In the genomic region with DNA sequence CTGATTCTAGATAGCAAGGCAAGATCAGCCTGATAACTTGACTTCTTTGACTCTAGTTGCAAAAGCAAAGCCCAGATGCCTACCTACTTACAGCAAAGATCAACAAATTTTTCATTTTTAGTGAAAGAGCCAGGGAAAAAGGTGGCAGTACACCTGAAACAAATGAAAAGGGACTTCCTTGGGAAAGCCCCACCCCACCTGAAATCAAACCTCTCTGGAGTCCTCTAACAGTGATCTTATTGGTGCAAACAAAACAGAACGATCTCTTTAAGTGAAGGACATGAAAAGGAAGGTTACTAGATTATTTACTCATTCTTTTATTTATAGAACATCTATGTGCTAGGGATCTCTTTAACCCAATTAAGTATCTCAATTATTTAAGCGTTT, we compare ENCODE assay signal across 11 cellular contexts. TPM values are rescaled to one million over a fixed set of nuclear protein-coding genes. Genes with fewer than 3 reads are reported as not detected.
DNase-seq lines count a peak whose midpoint lies in the region; ATAC-seq and TF ChIP-seq lines count a peak whose summit lies in the region.
"Had no signal": no experiment of that assay in that cellular context is flagged by ENCODE, and none has a peak within 500 bp of the region (broad histone marks: within the 10 kb centered on the region; RNA-seq: fewer than 3 reads in every experiment).

No MANE protein-coding gene starts in this region.

- H3K27me3 ChIP-seq in mammary epithelial cell (ENCODE audit: insufficient read depth, low read length) (no peaks in the 10 kb centered on the region), dorsolateral prefrontal cortex (no peaks in the 10 kb centered on the region), esophagus squamous epithelium (no peaks in the 10 kb centered on the region)
- H3K27me3 ChIP-seq: gastrocnemius medialis had no signal

- WGBS in mammary epithelial cell (ENCODE audit: low coverage, missing lambda C conversion rate): 79% methylated on average over 2 of the region's 2 CpGs
- WGBS in esophagus squamous epithelium, 2 donors: 34 to 35% methylated on average over 2 of the region's 2 CpGs

- dilution Hi-C loops in mammary epithelial cell (cut with HindIII; ENCODE audit: low sequenced_read_pairs): no loop called here

- no peak overlapping the region for H2AFZ ChIP-seq in mammary epithelial cell (ENCODE audit: low read depth, low read length)

- ATAC-seq in stimulated activated naive CD8-positive, alpha-beta T cell treated with anti-CD3 and anti-CD28 coated beads, Interleukin-15, Interleukin-2, amounts not matched to agents 100 U/mL and 50 U/mL, for 24 hours: no peak
- ATAC-seq in HG03354 (IDR thresholded peaks at IDR 0.05; ENCODE audit: poor library complexity, severe bottlenecking, unreplicated experiment) (peak; percentile 2), SK-N-SH treated with all-trans-retinoic acid at 6 μM for 48 hours (no peak)
- ATAC-seq: gastrocnemius medialis had no signal

- H3K4me1 Mint-ChIP-seq in stimulated activated naive CD8-positive, alpha-beta T cell treated with anti-CD3 and anti-CD28 coated beads, Interleukin-15, Interleukin-2, amounts not matched to agents 100 ng/mL and 50 ng/mL, for 24 hours (ENCODE audit: low read depth): peaks cover 59% of the 10 kb centered on the region

- H3K4me3 Mint-ChIP-seq in stimulated activated naive CD8-positive, alpha-beta T cell treated with anti-CD3 and anti-CD28 coated beads, Interleukin-15, Interleukin-2, amounts not matched to agents 100 ng/mL and 50 ng/mL, for 24 hours: peak overlapping the region; percentile 93

- H3K9me3 Mint-ChIP-seq in stimulated activated naive CD8-positive, alpha-beta T cell treated with anti-CD3 and anti-CD28 coated beads, Interleukin-15, Interleukin-2, amounts not matched to agents 100 ng/mL and 50 ng/mL, for 24 hours: no peaks in the 10 kb centered on the region

- H3K4me1 ChIP-seq in mammary epithelial cell (ENCODE audit: insufficient read depth, low read length): peaks cover 5% of the 10 kb centered on the region
- H3K4me1 ChIP-seq in esophagus squamous epithelium: no peaks in the 10 kb centered on the region
- H3K4me1 ChIP-seq: gastrocnemius medialis had no signal

- no peak overlapping the region for H3K9ac ChIP-seq in mammary epithelial cell (ENCODE audit: insufficient read depth, low read length)

- H3K27me3 Mint-ChIP-seq in stimulated activated naive CD8-positive, alpha-beta T cell treated with anti-CD3 and anti-CD28 coated beads, Interleukin-15, Interleukin-2, amounts not matched to agents 100 ng/mL and 50 ng/mL, for 24 hours: no peaks in the 10 kb centered on the region

- H3K9me3 ChIP-seq in mammary epithelial cell (replicated peaks; ENCODE audit: insufficient read depth, low read length) (no peaks in the 10 kb centered on the region), esophagus squamous epithelium (no peaks in the 10 kb centered on the region)
- H3K9me3 ChIP-seq: gastrocnemius medialis had no signal

- H3K27ac ChIP-seq in mammary epithelial cell (ENCODE audit: insufficient read depth, low read depth, low read length) (no peak overlapping the region), dorsolateral prefrontal cortex (peak overlapping the region in 1 of 59 donors; percentile 1), esophagus squamous epithelium (peak overlapping the region in 2 of 4 donors; percentile 42 to 67)

- no peak overlapping the region for H3K4me2 ChIP-seq in mammary epithelial cell (ENCODE audit: insufficient read depth, low read depth, low read length)

- H3K4me3 ChIP-seq in mammary epithelial cell (replicated peaks in 1 of 3; ENCODE audit: insufficient read depth in 1 of 3, low read depth in 2 of 3, low read length in 3 of 3): no peak overlapping the region
- H3K4me3 ChIP-seq in dorsolateral prefrontal cortex: peak overlapping the region in 1 of 59 donors; percentile 48
- no peak overlapping the region for H3K4me3 ChIP-seq in esophagus squamous epithelium

- DNase-seq in stimulated activated naive CD8-positive, alpha-beta T cell treated with anti-CD3 and anti-CD28 coated beads, Interleukin-15, Interleukin-2, amounts not matched to agents 100 U/mL and 50 U/mL, for 24 hours: no peak
- no peak for DNase-seq in mammary epithelial cell
- DNase-seq in NCI-H226: no peak
- DNase-seq in dorsolateral prefrontal cortex: no peak
- no peak for DNase-seq in esophagus squamous epithelium (lab: John Stamatoyannopoulos, UW)
- DNase-seq: gastrocnemius medialis, NCI-H1092 treated with DMSO at 0.1 percent for 48 hours, occipital lobe had no signal

- H3K27ac Mint-ChIP-seq in stimulated activated naive CD8-positive, alpha-beta T cell treated with anti-CD3 and anti-CD28 coated beads, Interleukin-15, Interleukin-2, amounts not matched to agents 100 ng/mL and 50 ng/mL, for 24 hours: peak overlapping the region; percentile 94

- H4K20me1 ChIP-seq in mammary epithelial cell (ENCODE audit: insufficient read depth, low read length): no peaks in the 10 kb centered on the region

- H3K36me3 ChIP-seq in mammary epithelial cell (ENCODE audit: insufficient read depth, low read length) (no peaks in the 10 kb centered on the region), esophagus squamous epithelium (no peaks in the 10 kb centered on the region)
- H3K36me3 ChIP-seq: gastrocnemius medialis had no signal

- no peak for TF ChIP-seq POLR2A in esophagus squamous epithelium (IDR thresholded peaks at IDR 0.05)

- H3K79me2 ChIP-seq in mammary epithelial cell (ENCODE audit: insufficient read depth, low read length): no peaks in the 10 kb centered on the region

- in situ Hi-C loops in mammary epithelial cell (cut with MboI; ENCODE audit: low sequenced_read_pairs in 2 of 2): no loop called here

- peaks cover 40% of the 10 kb centered on the region for H3K36me3 Mint-ChIP-seq in stimulated activated naive CD8-positive, alpha-beta T cell treated with anti-CD3 and anti-CD28 coated beads, Interleukin-15, Interleukin-2, amounts not matched to agents 100 ng/mL and 50 ng/mL, for 24 hours (ENCODE audit: low read depth)

- TF ChIP-seq CTCF in mammary epithelial cell (conservative IDR thresholded peaks at IDR 0.05 in 1 of 2, IDR thresholded peaks at IDR 0.05 in 1 of 2; ENCODE audit: extremely low read depth in 1 of 2, insufficient read depth in 1 of 2, low read depth in 1 of 2, low read length in 2 of 2) (no peak), dorsolateral prefrontal cortex (IDR thresholded peaks at IDR 0.05 in 54 of 56, conservative IDR thresholded peaks at IDR 0.05 in 2 of 56; ENCODE audit: low read depth in 1 of 56, partially characterized antibody in 56 of 56) (no peak), esophagus squamous epithelium (IDR thresholded peaks at IDR 0.05) (no peak)

- TSS peak; percentile 95 for BruUV-seq in mammary epithelial cell (replicated peaks; lab: Mats Ljungman, UMichigan)

- CTCF ChIA-PET in mammary epithelial cell (lab: Charles Lee; ENCODE audit: low non-redundant PET): no interaction called here

- intact Hi-C loops in mammary epithelial cell (cut with micrococcal nuclease): loop anchor here (1.0 to 2.0 kb wide), 4 partner anchors 28 to 139 kb away; partner anchors contain the start of gene LRRC63
- intact Hi-C loops in dorsolateral prefrontal cortex (cut with DNase I): no loop called here
- intact Hi-C loops in esophagus squamous epithelium (cut with DNase I): no loop called here

TF ChIP-seq in SK-N-SH treated with all-trans-retinoic acid at 6 μM for 48 hours, 23 proteins besides CTCF, POLR2A, EP300 and RAD21 (continues in another document):
- TF ChIP-seq TOX (CRISPR knock-in tag; IDR thresholded peaks at IDR 0.05; ENCODE audit: borderline replicate concordance) (no peak), ARNTL (CRISPR knock-in tag; IDR thresholded peaks at IDR 0.05; ENCODE audit: borderline replicate concordance, low read depth) (no peak), ISL1 (CRISPR knock-in tag; IDR thresholded peaks at IDR 0.05) (no peak), ZNF8 (CRISPR knock-in tag; IDR thresholded peaks at IDR 0.05) (no peak)
- TF ChIP-seq, protein P1, sequence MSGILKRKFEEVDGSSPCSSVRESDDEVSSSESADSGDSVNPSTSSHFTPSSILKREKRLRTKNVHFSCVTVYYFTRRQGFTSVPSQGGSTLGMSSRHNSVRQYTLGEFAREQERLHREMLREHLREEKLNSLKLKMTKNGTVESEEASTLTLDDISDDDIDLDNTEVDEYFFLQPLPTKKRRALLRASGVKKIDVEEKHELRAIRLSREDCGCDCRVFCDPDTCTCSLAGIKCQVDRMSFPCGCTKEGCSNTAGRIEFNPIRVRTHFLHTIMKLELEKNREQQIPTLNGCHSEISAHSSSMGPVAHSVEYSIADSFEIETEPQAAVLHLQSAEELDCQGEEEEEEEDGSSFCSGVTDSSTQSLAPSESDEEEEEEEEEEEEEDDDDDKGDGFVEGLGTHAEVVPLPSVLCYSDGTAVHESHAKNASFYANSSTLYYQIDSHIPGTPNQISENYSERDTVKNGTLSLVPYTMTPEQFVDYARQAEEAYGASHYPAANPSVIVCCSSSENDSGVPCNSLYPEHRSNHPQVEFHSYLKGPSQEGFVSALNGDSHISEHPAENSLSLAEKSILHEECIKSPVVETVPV (CRISPR knock-in tag; IDR thresholded peaks at IDR 0.05): no peak
- TF ChIP-seq, protein P2, sequence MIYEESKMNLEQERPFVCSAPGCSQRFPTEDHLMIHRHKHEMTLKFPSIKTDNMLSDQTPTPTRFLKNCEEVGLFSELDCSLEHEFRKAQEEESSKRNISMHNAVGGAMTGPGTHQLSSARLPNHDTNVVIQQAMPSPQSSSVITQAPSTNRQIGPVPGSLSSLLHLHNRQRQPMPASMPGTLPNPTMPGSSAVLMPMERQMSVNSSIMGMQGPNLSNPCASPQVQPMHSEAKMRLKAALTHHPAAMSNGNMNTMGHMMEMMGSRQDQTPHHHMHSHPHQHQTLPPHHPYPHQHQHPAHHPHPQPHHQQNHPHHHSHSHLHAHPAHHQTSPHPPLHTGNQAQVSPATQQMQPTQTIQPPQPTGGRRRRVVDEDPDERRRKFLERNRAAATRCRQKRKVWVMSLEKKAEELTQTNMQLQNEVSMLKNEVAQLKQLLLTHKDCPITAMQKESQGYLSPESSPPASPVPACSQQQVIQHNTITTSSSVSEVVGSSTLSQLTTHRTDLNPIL (CRISPR knock-in tag; IDR thresholded peaks at IDR 0.05; ENCODE audit: low read depth): no peak

RNA-seq across cellular contexts. Expression of gene LCP1, which starts 0.5 kb away (rescaled TPM):
- total RNA-seq in mammary epithelial cell: 100 to 1,000 TPM; 149 to 454 TPM
- 1.2 TPM for polyA plus RNA-seq in mammary epithelial cell
- 1.1 TPM for polyA minus RNA-seq in mammary epithelial cell
- total RNA-seq in dorsolateral prefrontal cortex: 10 to 100 TPM in 71 of 120 experiments, 1 to 10 TPM in 49; 2.5 to 60.2 (median 11.3) TPM
- total RNA-seq in esophagus squamous epithelium: 10 to 100 TPM in 3 of 4 donors, 1 to 10 TPM in 1; 8.7 to 33.9 (median 21.9) TPM

RNA-seq across cellular contexts. Expression of gene LRRC63, which starts 29.2 kb away (rescaled TPM):
- total RNA-seq in mammary epithelial cell (not detected), dorsolateral prefrontal cortex (10 to 100 TPM in 2 of 120 experiments, 1 to 10 TPM in 101, under 1 TPM in 17; 0.32 to 11.2 (median 2.6) TPM), esophagus squamous epithelium (not detected)
- 0.03 TPM for polyA plus RNA-seq in mammary epithelial cell
- not detected for polyA minus RNA-seq in mammary epithelial cell
- total RNA-seq: gastrocnemius medialis had no signal
